In the genomic region with DNA sequence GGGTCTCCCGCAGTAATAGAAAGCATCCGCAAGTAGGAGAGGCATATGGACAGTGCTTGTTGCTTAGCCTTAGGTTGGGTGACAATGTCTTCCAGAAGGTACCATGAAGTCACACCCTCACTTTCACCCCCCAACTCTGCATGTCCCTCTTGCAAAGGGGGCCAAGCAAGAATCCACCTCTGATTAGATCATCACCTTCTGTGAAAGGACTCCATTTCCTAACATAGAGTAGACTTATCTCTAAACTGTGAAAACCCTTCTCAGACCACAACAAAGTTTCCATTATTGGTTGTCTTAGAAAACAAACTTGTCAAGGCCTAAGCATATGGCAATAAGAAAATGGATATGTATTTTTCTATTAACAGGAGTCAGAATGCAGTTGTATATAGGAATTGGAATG, we compare ENCODE assay signal across 21 cellular contexts.
DNase-seq lines count a peak whose midpoint lies in the region; ATAC-seq, FAIRE-seq and TF ChIP-seq lines count a peak whose summit lies in the region.
"Had no signal": no experiment of that assay in that cellular context is flagged by ENCODE, and none has a peak within 500 bp of the region (broad histone marks: within the 10 kb centered on the region; RNA-seq: fewer than 3 reads in every experiment).

No MANE protein-coding gene starts in this region.

- ATAC-seq in foreskin keratinocyte: peak; percentile 18
- ATAC-seq in HepG2: no peak
- ATAC-seq in GM21717 (IDR thresholded peaks at IDR 0.05; ENCODE audit: unreplicated experiment): no peak
- ATAC-seq: A549 had no signal

- no peak overlapping the region for H3K4me3 ChIP-seq in HepG2 (replicated peaks in 1 of 3; ENCODE audit: insufficient read depth in 1 of 3, low read depth in 2 of 3, low read length in 3 of 3)
- H3K4me3 ChIP-seq: A549, HAP-1 had no signal

- no peak overlapping the region for H3K9ac ChIP-seq in HepG2 (ENCODE audit: insufficient read depth, low read depth, low read length)

- POLR2A ChIA-PET in HepG2 (lab: Yijun Ruan, JAX): no interaction called here

- BruUV-seq in HepG2 (replicated peaks; lab: Mats Ljungman, UMichigan): no TSS peak

- CTCF ChIA-PET in HepG2 (lab: Yijun Ruan, JAX; ENCODE audit: low intra/inter-chr PET ratio, low total read pairs): no interaction called here

- H3K36me3 ChIP-seq in HepG2 (replicated peaks in 1 of 2; ENCODE audit: control insufficient read depth in 1 of 2, insufficient read depth in 2 of 2, low read length in 2 of 2): no peaks in the 10 kb centered on the region
- H3K36me3 ChIP-seq: BE2C, HAP-1 had no signal

- TF ChIP-seq EP300 in HepG2 (IDR thresholded peaks at IDR 0.05; ENCODE audit: low read depth in 2 of 2, low read length in 2 of 2) (no peak), HepG2 (CRISPR knock-in tag; IDR thresholded peaks at IDR 0.05; ENCODE audit: borderline replicate concordance) (no peak)

- in situ Hi-C loops in HepG2 (cut with HindIII; ENCODE audit: extremely low pct_ligation_motif_present, low pct_unique_long_range_greater_than_20kb): no loop called here
- in situ Hi-C loops in KBM-7 (cut with MboI; ENCODE audit: low pct_unique_long_range_greater_than_20kb, low sequenced_read_pairs): no loop called here

- TF ChIP-seq RAD21 in HepG2 (CRISPR knock-in tag; IDR thresholded peaks at IDR 0.05): no peak

- H4K20me1 ChIP-seq in HepG2 (ENCODE audit: insufficient read depth, low read length): no peaks in the 10 kb centered on the region

- no peak for FAIRE-seq in HepG2 (lab: Jason Lieb, UNC)
- FAIRE-seq: A549, D721Med, G401.6, GM12892, GM19239, H1 had no signal

- H3K4me1 ChIP-seq in foreskin keratinocyte: peaks cover 14% of the 10 kb centered on the region
- no peaks in the 10 kb centered on the region for H3K4me1 ChIP-seq in HepG2 (ENCODE audit: insufficient read depth, low read length)
- H3K4me1 ChIP-seq: A549, BE2C, HAP-1 had no signal

- intact Hi-C loops in HepG2 (cut with micrococcal nuclease; ENCODE audit: unreplicated experiment): no loop called here

- H3K27me3 ChIP-seq in foreskin keratinocyte (no peaks in the 10 kb centered on the region), HepG2 (ENCODE audit: control insufficient read depth in 1 of 2, insufficient read depth in 2 of 2, low read length in 2 of 2) (no peaks in the 10 kb centered on the region)

- no peak for TF ChIP-seq POLR2A in HepG2 (IDR thresholded peaks at IDR 0.05; ENCODE audit: insufficient read depth in 1 of 2, low read depth in 2 of 2, low read length in 2 of 2)

- no peak overlapping the region for H2AFZ ChIP-seq in HepG2 (ENCODE audit: low read length)

- TF ChIP-seq CTCF in VCaP (conservative IDR thresholded peaks at IDR 0.05) (no peak), foreskin keratinocyte (conservative IDR thresholded peaks at IDR 0.05) (no peak), HepG2 (CRISPR knock-in tag; IDR thresholded peaks at IDR 0.05) (no peak)

- H3K9me3 ChIP-seq in HepG2 (ENCODE audit: low read length): no peaks in the 10 kb centered on the region
- H3K9me3 ChIP-seq: A549, BE2C, HAP-1 had no signal

- WGBS in HepG2 (ENCODE audit: low lambda C conversion rate): 97% methylated on average over 2 of the region's 2 CpGs

- no peak overlapping the region for H3K4me2 ChIP-seq in HepG2 (ENCODE audit: low read depth, low read length)
- H3K4me2 ChIP-seq: A549 had no signal

- DNase-seq in caudate nucleus (lab: John Stamatoyannopoulos, UW) (no peak), foreskin keratinocyte (no peak), HepG2 (ENCODE audit: low spot score) (no peak), KBM-7 (no peak)
- DNase-seq: BE2C; CD4-positive, alpha-beta memory T cell; DMS153; DMS79 treated with DMSO at 0.1 percent for 48 hours; EL; IMR-90 had no signal

- H3K27ac ChIP-seq in VCaP: peak overlapping the region; percentile 55
- peak overlapping the region; percentile 7 for H3K27ac ChIP-seq in caudate nucleus (ENCODE audit: low read depth, low read length)
- no peak overlapping the region for H3K27ac ChIP-seq in foreskin keratinocyte
- H3K27ac ChIP-seq in HepG2 (ENCODE audit: extremely low read length, insufficient read depth, low read length): no peak overlapping the region
- H3K27ac ChIP-seq: A549, C4-2B, HL-60 had no signal

- H3K79me2 ChIP-seq in HepG2 (ENCODE audit: insufficient read depth, low read length): no peaks in the 10 kb centered on the region

TF ChIP-seq in HepG2, 621 proteins besides CTCF, POLR2A, EP300 and RAD21:
- TF ChIP-seq, protein P1, sequence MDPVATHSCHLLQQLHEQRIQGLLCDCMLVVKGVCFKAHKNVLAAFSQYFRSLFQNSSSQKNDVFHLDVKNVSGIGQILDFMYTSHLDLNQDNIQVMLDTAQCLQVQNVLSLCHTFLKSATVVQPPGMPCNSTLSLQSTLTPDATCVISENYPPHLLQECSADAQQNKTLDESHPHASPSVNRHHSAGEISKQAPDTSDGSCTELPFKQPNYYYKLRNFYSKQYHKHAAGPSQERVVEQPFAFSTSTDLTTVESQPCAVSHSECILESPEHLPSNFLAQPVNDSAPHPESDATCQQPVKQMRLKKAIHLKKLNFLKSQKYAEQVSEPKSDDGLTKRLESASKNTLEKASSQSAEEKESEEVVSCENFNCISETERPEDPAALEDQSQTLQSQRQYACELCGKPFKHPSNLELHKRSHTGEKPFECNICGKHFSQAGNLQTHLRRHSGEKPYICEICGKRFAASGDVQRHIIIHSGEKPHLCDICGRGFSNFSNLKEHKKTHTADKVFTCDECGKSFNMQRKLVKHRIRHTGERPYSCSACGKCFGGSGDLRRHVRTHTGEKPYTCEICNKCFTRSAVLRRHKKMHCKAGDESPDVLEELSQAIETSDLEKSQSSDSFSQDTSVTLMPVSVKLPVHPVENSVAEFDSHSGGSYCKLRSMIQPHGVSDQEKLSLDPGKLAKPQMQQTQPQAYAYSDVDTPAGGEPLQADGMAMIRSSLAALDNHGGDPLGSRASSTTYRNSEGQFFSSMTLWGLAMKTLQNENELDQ (CRISPR knock-in tag; IDR thresholded peaks at IDR 0.05; ENCODE audit: borderline replicate concordance): no peak
- TF ChIP-seq, protein P2, sequence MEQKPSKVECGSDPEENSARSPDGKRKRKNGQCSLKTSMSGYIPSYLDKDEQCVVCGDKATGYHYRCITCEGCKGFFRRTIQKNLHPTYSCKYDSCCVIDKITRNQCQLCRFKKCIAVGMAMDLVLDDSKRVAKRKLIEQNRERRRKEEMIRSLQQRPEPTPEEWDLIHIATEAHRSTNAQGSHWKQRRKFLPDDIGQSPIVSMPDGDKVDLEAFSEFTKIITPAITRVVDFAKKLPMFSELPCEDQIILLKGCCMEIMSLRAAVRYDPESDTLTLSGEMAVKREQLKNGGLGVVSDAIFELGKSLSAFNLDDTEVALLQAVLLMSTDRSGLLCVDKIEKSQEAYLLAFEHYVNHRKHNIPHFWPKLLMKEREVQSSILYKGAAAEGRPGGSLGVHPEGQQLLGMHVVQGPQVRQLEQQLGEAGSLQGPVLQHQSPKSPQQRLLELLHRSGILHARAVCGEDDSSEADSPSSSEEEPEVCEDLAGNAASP (CRISPR knock-in tag; IDR thresholded peaks at IDR 0.05; ENCODE audit: borderline replicate concordance): no peak
- TF ChIP-seq, protein P3, sequence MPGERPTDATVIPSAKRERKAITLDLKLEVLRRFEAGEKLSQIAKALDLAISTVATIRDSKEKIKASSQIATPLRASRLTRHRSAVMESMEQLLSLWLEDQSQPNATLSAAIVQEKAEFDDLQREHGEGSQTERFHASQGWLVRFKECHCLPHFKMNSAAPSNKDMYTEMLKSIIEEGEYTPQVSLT (CRISPR knock-in tag; IDR thresholded peaks at IDR 0.05; ENCODE audit: borderline replicate concordance, low read depth): no peak

Comparison
In these comparisons a context has a peak if more than half of its experiments do, and no peak if none do; other contexts are left out.
1. H3K27ac ChIP-seq: peak in VCaP (single experiment) and caudate nucleus (single experiment); none in foreskin keratinocyte (single experiment) and HepG2 (single experiment).